Comparison of ENCODE assay signal across 29 cellular contexts in genomic region chr5:150077996-150078801, GRCh38. TPM values are rescaled to one million over a fixed set of nuclear protein-coding genes. Genes with fewer than 3 reads are reported as not detected.
DNase-seq lines count a peak whose midpoint lies in the region; ATAC-seq, FAIRE-seq and TF ChIP-seq lines count a peak whose summit lies in the region.
"Had no signal": no experiment of that assay in that cellular context is flagged by ENCODE, and none has a peak within 500 bp of the region (broad histone marks: within the 10 kb centered on the region; RNA-seq: fewer than 3 reads in every experiment).

No MANE protein-coding gene starts in this region.

- H3K56ac ChIP-seq in H9 (ENCODE audit: insufficient read length, low read depth, low read length) = no peak overlapping the region

- H3K27me3 ChIP-seq in right atrium auricular region = no peaks in the 10 kb centered on the region
- H3K27me3 ChIP-seq in left ventricle myocardium inferior (ENCODE audit: low read depth) = no peaks in the 10 kb centered on the region
- peaks cover 38 to 93% of the 10 kb centered on the region in 2 experiments for H3K27me3 ChIP-seq in K562 (ENCODE audit: control insufficient read depth in 2 of 2, insufficient read depth in 2 of 2, low read length in 2 of 2)
- H3K27me3 ChIP-seq in vagina = no peaks in the 10 kb centered on the region
- no peaks in the 10 kb centered on the region for H3K27me3 ChIP-seq in H9 (ENCODE audit: insufficient read depth, low read length)
- H3K27me3 ChIP-seq: pancreas, Peyer's patch, upper lobe of right lung had no signal

- BruUV-seq in K562 (replicated peaks; lab: Mats Ljungman, UMichigan) = no TSS peak

- TF ChIP-seq EP300 in K562 (IDR thresholded peaks at IDR 0.05; ENCODE audit: low read length) = no peak

- no peak for TF ChIP-seq RAD21 in K562 (CRISPR knock-in tag; conservative IDR thresholded peaks at IDR 0.05 in 1 of 2, IDR thresholded peaks at IDR 0.05 in 1 of 2)

- H4K5ac ChIP-seq in H9 (ENCODE audit: insufficient read length, low read depth, low read length) = no peak overlapping the region

- H3K9ac ChIP-seq in K562 (ENCODE audit: insufficient read depth in 1 of 2, low read depth in 2 of 2, low read length in 2 of 2) = 0 out of 4 replicates have a peak overlapping the region, but pooled peaks of 1 of the 2 experiments have one; percentile 19
- H3K9ac ChIP-seq in H9 (ENCODE audit: extremely low read depth, insufficient read length, low read length) = no peak overlapping the region

- H3K9me3 ChIP-seq in right atrium auricular region (no peaks in the 10 kb centered on the region), left ventricle myocardium inferior (replicated peaks) (no peaks in the 10 kb centered on the region), K562 (replicated peaks; ENCODE audit: control insufficient read depth, insufficient read depth, low read depth, low read length) (no peaks in the 10 kb centered on the region), vagina (no peaks in the 10 kb centered on the region), H9 (ENCODE audit: control insufficient read depth, low read depth, low read length) (no peaks in the 10 kb centered on the region)
- H3K9me3 ChIP-seq: pancreas, Peyer's patch, upper lobe of right lung had no signal

- no peak overlapping the region for H3K14ac ChIP-seq in H9 (ENCODE audit: insufficient read depth, low read length)

- peaks cover 0 to 9% of the 10 kb centered on the region in 2 donors for H3K4me1 ChIP-seq in right atrium auricular region
- no peaks in the 10 kb centered on the region for H3K4me1 ChIP-seq in left ventricle myocardium inferior
- peaks cover 0 to 7% of the 10 kb centered on the region in 2 experiments; a peak in 2 of 5 replicates for H3K4me1 ChIP-seq in K562 (replicated peaks in 1 of 2; ENCODE audit: control insufficient read depth in 2 of 2, insufficient read depth in 2 of 2, low read length in 2 of 2)
- peaks cover 7% of the 10 kb centered on the region for H3K4me1 ChIP-seq in vagina
- H3K4me1 ChIP-seq in H9 (ENCODE audit: insufficient read depth, low read length) = no peaks in the 10 kb centered on the region
- H3K4me1 ChIP-seq: pancreas had no signal

- H2BK5ac ChIP-seq in H9 (ENCODE audit: insufficient read length, low read length) = no peak overlapping the region

- 12% methylated on average over 8 of the region's 8 CpGs for WGBS in K562 (ENCODE audit: insufficient coverage, low coverage, missing lambda C conversion rate)
- no CpG with 5 or more reads among the region's 8 CpGs for WGBS in H9 (ENCODE audit: extremely low coverage, insufficient read length, low lambda C conversion rate)

- H4K20me1 ChIP-seq in K562 (replicated peaks; ENCODE audit: control insufficient read depth, insufficient read depth, low read length) = peaks cover 12% of the 10 kb centered on the region; the same call in 1 of the 2 replicates
- H4K20me1 ChIP-seq in H9 (ENCODE audit: control insufficient read depth, insufficient read depth, insufficient read length) = no peaks in the 10 kb centered on the region

- in situ Hi-C loops in K562 (cut with MboI) = no loop called here

- no peaks in the 10 kb centered on the region for H3K9me1 ChIP-seq in K562 (ENCODE audit: control insufficient read depth, insufficient read depth, low read length)

- no peak overlapping the region for H3K23ac ChIP-seq in H9 (ENCODE audit: insufficient read length, low read depth, low read length)

- no peak overlapping the region for H2AK5ac ChIP-seq in H9 (ENCODE audit: insufficient read length, low read length)

- no peak overlapping the region for H3K4ac ChIP-seq in H9 (ENCODE audit: low read depth, low read length)

- no peaks in the 10 kb centered on the region for H3K23me2 ChIP-seq in H9 (ENCODE audit: insufficient read length, low read depth, low read length, poor library complexity, severe bottlenecking)

- H3K79me2 ChIP-seq in K562 (ENCODE audit: control insufficient read depth, insufficient read depth, low read length) (no peaks in the 10 kb centered on the region), H9 (ENCODE audit: insufficient read depth, low read length) (no peaks in the 10 kb centered on the region)

- no peak overlapping the region for H3K4me2 ChIP-seq in K562 (ENCODE audit: insufficient read depth, low read length)
- H3K4me2 ChIP-seq in H9 (ENCODE audit: insufficient read depth, insufficient read length, low read length) = no peak overlapping the region

- peak overlapping the region; percentile 36 for H3K27ac Mint-ChIP-seq in nephron progenitor cell
- H3K27ac Mint-ChIP-seq in H9 = peak overlapping the region in 1 of 3 experiments; percentile 16; a peak in 1 of 7 replicates
- H3K27ac Mint-ChIP-seq: activated B cell treated with CpG ODN at 0.5 μM for 24 hours; activated CD4-positive, alpha-beta memory T cell treated with anti-CD3 and anti-CD28 coated beads for 36 hours; activated T-cell treated with anti-CD3 and anti-CD28 coated beads, Interleukin-2, amount 50 U/mL, for 24 hours; mesothelial cell of epicardium had no signal

- H4K91ac ChIP-seq in H9 (ENCODE audit: insufficient read length, low read depth, low read length) = no peak overlapping the region

- DNase-seq in right atrium auricular region (ENCODE audit: low spot score) (peak; percentile 23), left ventricle myocardium inferior (no peak), K562 (ENCODE audit: extremely low read depth in 1 of 4, low spot score in 3 of 4) (no peak), nephron progenitor cell (no peak), vagina (ENCODE audit: extremely low spot score in 2 of 2) (peak; percentile 52 to 81), RWPE1 (ENCODE audit: low spot score) (no peak), H9 (no peak)
- DNase-seq: activated B cell treated with CpG ODN at 0.5 μM for 24 hours; activated CD4-positive, alpha-beta memory T cell treated with anti-CD3 and anti-CD28 coated beads for 36 hours; activated gamma-delta T cell treated with Interleukin-2 at 50 U/mL for 16 hours; Calu3; GOT3; KBM-7; NCI-H1105; NCI-H2081; NCI-H2227 treated with DMSO at 0.1 percent for 48 hours; pancreas; SIG-M5; stimulated activated CD4-positive, alpha-beta T cell treated with anti-CD3 and anti-CD28 coated beads, Interleukin-2, amount 100 ng/mL, for 24 hours; T1000; upper lobe of right lung had no signal

- H3K9me3 Mint-ChIP-seq in nephron progenitor cell (no peaks in the 10 kb centered on the region), H9 (no peaks in the 10 kb centered on the region)
- H3K9me3 Mint-ChIP-seq: activated B cell treated with CpG ODN at 0.5 μM for 24 hours; activated CD4-positive, alpha-beta memory T cell treated with anti-CD3 and anti-CD28 coated beads for 36 hours; activated T-cell treated with anti-CD3 and anti-CD28 coated beads, Interleukin-2, amount 50 U/mL, for 24 hours; mesothelial cell of epicardium; naive thymus-derived CD4-positive, alpha-beta T cell had no signal

- H2BK120ac ChIP-seq in H9 (ENCODE audit: low read depth, low read length, poor library complexity, severe bottlenecking) = no peak overlapping the region

- H2BK20ac ChIP-seq in H9 (ENCODE audit: low read depth, low read length, poor library complexity, severe bottlenecking) = no peak overlapping the region

- FAIRE-seq in K562 (lab: Jason Lieb, UNC) = no peak
- FAIRE-seq: islet of Langerhans, pancreas had no signal

- no peak for ATAC-seq in K562
- ATAC-seq in GM19351 (IDR thresholded peaks at IDR 0.05; ENCODE audit: unreplicated experiment) = no peak
- ATAC-seq: naive thymus-derived CD4-positive, alpha-beta T cell; pancreas; upper lobe of right lung had no signal

- H3K4me1 Mint-ChIP-seq in nephron progenitor cell (peaks cover 42% of the 10 kb centered on the region), H9 (peaks cover 14 to 18% of the 10 kb centered on the region in 2 experiments)

- H3K27me3 Mint-ChIP-seq in nephron progenitor cell (ENCODE audit: low read depth, poor library complexity) (peaks cover 5% of the 10 kb centered on the region), H9 (ENCODE audit: low read depth) (peaks cover 5% of the 10 kb centered on the region)
- H3K27me3 Mint-ChIP-seq: activated B cell treated with CpG ODN at 0.5 μM for 24 hours had no signal

- no peak overlapping the region for H3K27ac ChIP-seq in right atrium auricular region
- H3K27ac ChIP-seq in left ventricle myocardium inferior (replicated peaks) = no peak overlapping the region
- no peak overlapping the region for H3K27ac ChIP-seq in K562 (ENCODE audit: extremely low read depth, low read depth, low read length)
- no peak overlapping the region for H3K27ac ChIP-seq in vagina
- H3K27ac ChIP-seq in RWPE1 = no peak overlapping the region
- no peak overlapping the region for H3K27ac ChIP-seq in H9 (ENCODE audit: insufficient read length, low read depth, low read length)
- H3K27ac ChIP-seq: C4-2B, pancreas, Peyer's patch, upper lobe of right lung had no signal

- H3K18ac ChIP-seq in H9 (ENCODE audit: insufficient read length, low read depth, low read length) = no peak overlapping the region

- H3K4me3 Mint-ChIP-seq in nephron progenitor cell (no peak overlapping the region), H9 (no peak overlapping the region)
- H3K4me3 Mint-ChIP-seq: activated B cell treated with CpG ODN at 0.5 μM for 24 hours; activated CD4-positive, alpha-beta memory T cell treated with anti-CD3 and anti-CD28 coated beads for 36 hours; activated T-cell treated with anti-CD3 and anti-CD28 coated beads, Interleukin-2, amount 50 U/mL, for 24 hours; mesothelial cell of epicardium; naive thymus-derived CD4-positive, alpha-beta T cell had no signal

- no peak for TF ChIP-seq POLR2A in K562 (conservative IDR thresholded peaks at IDR 0.05)
- TF ChIP-seq POLR2A in vagina (IDR thresholded peaks at IDR 0.05) = no peak

- H2BK15ac ChIP-seq in H9 (ENCODE audit: low read depth, low read length) = no peak overlapping the region

- intact Hi-C loops in left ventricle myocardium inferior (cut with micrococcal nuclease) (no loop called here), K562 (cut with micrococcal nuclease) (loop anchor here (10.0 kb wide), 1 partner anchor 47 kb away; no protein-coding TSS in a partner anchor), vagina (cut with DNase I) (no loop called here)

- H3K36me3 ChIP-seq in right atrium auricular region (no peaks in the 10 kb centered on the region), left ventricle myocardium inferior (no peaks in the 10 kb centered on the region), K562 (ENCODE audit: control insufficient read depth, insufficient read depth, low read length) (no peaks in the 10 kb centered on the region), vagina (no peaks in the 10 kb centered on the region)
- H3K36me3 ChIP-seq: pancreas, Peyer's patch, upper lobe of right lung had no signal

- TF ChIP-seq CTCF in right atrium auricular region (IDR thresholded peaks at IDR 0.05) = no peak
- TF ChIP-seq CTCF in left ventricle myocardium inferior (IDR thresholded peaks at IDR 0.05; ENCODE audit: borderline replicate concordance) = no peak
- no peak for TF ChIP-seq CTCF in K562 (IDR thresholded peaks at IDR 0.05 in 2 of 3, conservative IDR thresholded peaks at IDR 0.05 in 1 of 3; ENCODE audit: insufficient read depth in 2 of 3, low read depth in 1 of 3, low read length in 3 of 3)
- no peak for TF ChIP-seq CTCF in nephron progenitor cell (IDR thresholded peaks at IDR 0.05)
- TF ChIP-seq CTCF in vagina (IDR thresholded peaks at IDR 0.05) = no peak
- no peak for TF ChIP-seq CTCF in RWPE1 (conservative IDR thresholded peaks at IDR 0.05; ENCODE audit: low read depth)
- TF ChIP-seq CTCF in H9 (conservative IDR thresholded peaks at IDR 0.05) = no peak

- H3K36me3 Mint-ChIP-seq in nephron progenitor cell (ENCODE audit: low read depth) (no peaks in the 10 kb centered on the region), H9 (ENCODE audit: insufficient read depth in 1 of 3, low read depth in 3 of 3) (no peaks in the 10 kb centered on the region)
- H3K36me3 Mint-ChIP-seq: activated CD4-positive, alpha-beta memory T cell treated with anti-CD3 and anti-CD28 coated beads for 36 hours; mesothelial cell of epicardium; naive thymus-derived CD4-positive, alpha-beta T cell had no signal

- H2BK12ac ChIP-seq in H9 (ENCODE audit: insufficient read length, low read depth, low read length) = no peak overlapping the region

- CTCF ChIA-PET in K562 (lab: Yijun Ruan, JAX; ENCODE audit: low intra/inter-chr PET ratio) (no interaction called here), RWPE1 (lab: Yijun Ruan, JAX) (interaction anchor here (0.5 kb wide), 1 partner anchor 1049 kb away, joined by 3 read pairs; no protein-coding TSS in a partner anchor)

- H4K8ac ChIP-seq in H9 (replicated peaks; ENCODE audit: insufficient read length, low read depth, low read length) = no peak overlapping the region

- H3K4me3 ChIP-seq in right atrium auricular region = no peak overlapping the region
- no peak overlapping the region for H3K4me3 ChIP-seq in left ventricle myocardium inferior
- no peak overlapping the region for H3K4me3 ChIP-seq in K562
- H3K4me3 ChIP-seq in vagina = no peak overlapping the region
- H3K4me3 ChIP-seq: pancreas, Peyer's patch, upper lobe of right lung had no signal

- POLR2A ChIA-PET in K562 (lab: Yijun Ruan, JAX) = interaction anchor here (0.6 to 0.9 kb wide), 3 partner anchors 10 to 726 kb away, joined by 3 to 4 read pairs (median 3); no protein-coding TSS in a partner anchor
- POLR2A ChIA-PET in RWPE1 (lab: Yijun Ruan, JAX; ENCODE audit: low non-redundant PET) = interaction anchor here (0.6 kb wide), 1 partner anchor 240 kb away, joined by 3 read pairs; no protein-coding TSS in a partner anchor

- no peaks in the 10 kb centered on the region for H3K79me1 ChIP-seq in H9 (ENCODE audit: insufficient read depth, low read depth, low read length, poor library complexity, severe bottlenecking)

- H3T11ph ChIP-seq in H9 (ENCODE audit: low read length) = no peak overlapping the region

- H2AFZ ChIP-seq in K562 (ENCODE audit: low read depth, low read length) (no peak overlapping the region), H9 (ENCODE audit: low read length) (no peak overlapping the region)

RNA-seq across cellular contexts. Expression of gene CSF1R, which starts 8.2 kb away (rescaled TPM):
- total RNA-seq in right atrium auricular region = 10 to 100 TPM; 11.2 to 24.6 TPM
- total RNA-seq in left ventricle myocardium inferior = 15.5 TPM
- total RNA-seq in K562 (2011; cell fraction: chromatin; rRNA removed; ENCODE audit: low replicate concordance) = not detected in 2 replicates
- total RNA-seq in K562 (2011; cell fraction: nucleolus; rRNA removed) = not detected in 2 replicates
- not detected in 2 replicates for total RNA-seq in K562 (2011; cell fraction: nucleoplasm; rRNA removed)
- total RNA-seq in K562 (2014; rRNA removed) = not detected in 2 replicates
- not detected in 2 replicates for total RNA-seq in K562 (2014; rRNA removed; fragmentation: Illumina TruSeq; extraction: Trizol)
- total RNA-seq in K562 (2015; rRNA removed; fragmentation: Illumina TruSeq; extraction: Trizol) = not detected in 2 replicates
- 0.20 and 0.22 TPM in 2 replicates for total RNA-seq in K562 (2021)
- polyA plus RNA-seq in K562 (2011; rRNA removed) = 0.03 TPM in 1 of 2 replicates, not detected in the other
- polyA plus RNA-seq in K562 (2011; cell fraction: cytosol; rRNA removed) = 0.03 TPM in 1 of 2 replicates, not detected in the other
- polyA plus RNA-seq in K562 (2011; cell fraction: nucleus; rRNA removed) = 0.13 TPM in 1 of 2 replicates, not detected in the other
- 0.12 TPM in 1 of 2 replicates, not detected in the other for polyA plus RNA-seq in K562 (2012)
- not detected in 2 replicates for polyA plus RNA-seq in K562 (2014; fragmentation: Illumina TruSeq; extraction: Trizol)
- polyA plus RNA-seq in K562 (2014; fragmentation: Nextera tagmentation; extraction: Ambion mirVana) = not detected
- polyA plus RNA-seq in K562 (2014; rRNA removed) = 0.64 TPM in 1 of 2 replicates, not detected in the other
- 0.39 TPM in 1 of 2 replicates, not detected in the other for polyA minus RNA-seq in K562 (2011; rRNA and poly(A)+ RNA removed)
- polyA minus RNA-seq in K562 (2011; cell fraction: cytosol; rRNA and poly(A)+ RNA removed) = not detected in 2 replicates
- polyA minus RNA-seq in K562 (2011; cell fraction: nucleus; rRNA and poly(A)+ RNA removed) = not detected in 2 replicates
- 21.4 TPM for total RNA-seq in vagina
- total RNA-seq in H9 (2021) = 0.13 TPM in 1 of 2 replicates, not detected in the other
- total RNA-seq: Calu3, HT-29 had no signal

Comparison
In these comparisons a context has a peak if more than half of its experiments do, and no peak if none do; other contexts are left out.
1. DNase-seq: peak in right atrium auricular region (single experiment) and vagina (2 of 2); none in left ventricle myocardium inferior (single experiment), K562 (0 of 4), nephron progenitor cell (single experiment), RWPE1 (single experiment) and H9 (single experiment).
2. RNA of gene CSF1R, which starts 8.2 kb away (total RNA-seq): 11.2 to 24.6 TPM in right atrium auricular region, 21.4 TPM in vagina (single experiment) and 15.5 TPM in left ventricle myocardium inferior (single experiment); 0.13 TPM in H9 and 0.20 to 0.22 TPM in K562; every median in the first group is over 4 times any median in the second.